11 cellular contexts compared by ENCODE assay signal in the genomic region with DNA sequence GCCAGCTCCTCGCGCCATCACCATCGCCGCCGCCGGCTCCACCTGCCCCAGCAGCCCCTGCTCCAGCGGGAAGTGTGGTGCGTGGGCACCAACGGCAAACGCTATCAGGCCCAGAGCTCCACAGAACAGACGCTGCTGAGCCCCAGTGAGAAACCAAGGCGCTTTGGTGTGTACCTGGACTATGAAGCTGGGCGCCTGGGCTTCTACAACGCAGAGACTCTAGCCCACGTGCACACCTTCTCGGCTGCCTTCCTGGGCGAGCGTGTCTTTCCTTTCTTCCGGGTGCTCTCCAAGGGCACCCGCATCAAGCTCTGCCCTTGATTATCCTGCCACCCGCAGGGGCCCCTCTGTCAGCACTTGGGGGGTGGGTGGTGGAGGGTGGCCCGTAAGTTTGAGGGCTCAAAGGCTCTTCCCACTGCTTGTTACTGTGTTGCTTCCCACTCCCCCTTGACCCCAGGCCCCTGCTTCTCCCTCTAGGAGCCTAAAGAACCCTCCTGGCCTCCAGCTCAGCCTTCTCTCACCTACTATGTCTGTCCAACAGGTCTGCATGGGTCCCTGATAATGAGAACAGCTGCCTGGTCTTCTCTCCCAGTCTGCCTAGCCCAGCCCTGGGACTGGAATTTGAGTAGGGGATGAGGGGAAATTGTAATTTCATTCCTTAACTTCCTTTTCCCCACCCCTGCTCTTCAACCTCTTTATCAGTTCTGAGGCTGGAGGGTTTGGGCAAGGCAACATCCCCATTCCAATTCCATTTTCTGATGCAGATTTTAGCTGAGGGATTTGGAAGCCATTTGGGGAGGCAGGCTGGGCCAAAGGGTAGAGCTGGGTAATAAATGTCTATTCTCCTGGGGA. TPM values are rescaled to one million over a fixed set of nuclear protein-coding genes. Genes with fewer than 3 reads are reported as not detected.
DNase-seq lines count a peak whose midpoint lies in the region; ATAC-seq and TF ChIP-seq lines count a peak whose summit lies in the region.
"Had no signal": no experiment of that assay in that cellular context is flagged by ENCODE, and none has a peak within 500 bp of the region (broad histone marks: within the 10 kb centered on the region; RNA-seq: fewer than 3 reads in every experiment).

No MANE protein-coding gene starts in this region.

- peaks cover 17% of the 10 kb centered on the region for H3K4me1 Mint-ChIP-seq in HFFc6 (ENCODE audit: low read depth)
- H3K4me1 Mint-ChIP-seq in activated naive CD8-positive, alpha-beta T cell treated with anti-CD3 and anti-CD28 coated beads for 36 hours: peaks cover 40% of the 10 kb centered on the region
- peaks cover 22 to 31% of the 10 kb centered on the region in 2 donors for H3K4me1 Mint-ChIP-seq in natural killer cell treated with Interleukin-12 subunit alpha and Interleukin-12 subunit beta and Interleukin-15 and Interleukin-18, amount 100 ng/mL, for 72 hours (ENCODE audit: low read depth in 2 of 2)

- no peaks in the 10 kb centered on the region; the same call in 1 of the 2 replicates for H3K9me3 Mint-ChIP-seq in HFFc6
- H3K9me3 Mint-ChIP-seq in activated naive CD8-positive, alpha-beta T cell treated with anti-CD3 and anti-CD28 coated beads for 36 hours: no peaks in the 10 kb centered on the region
- no peaks in the 10 kb centered on the region for H3K9me3 Mint-ChIP-seq in natural killer cell treated with Interleukin-12 subunit alpha and Interleukin-12 subunit beta and Interleukin-15 and Interleukin-18, amount 100 ng/mL, for 72 hours

- H3K27ac Mint-ChIP-seq in HFFc6: peak overlapping the region; percentile 77
- peak overlapping the region; percentile 77 for H3K27ac Mint-ChIP-seq in activated naive CD8-positive, alpha-beta T cell treated with anti-CD3 and anti-CD28 coated beads for 36 hours
- H3K27ac Mint-ChIP-seq in natural killer cell treated with Interleukin-12 subunit alpha and Interleukin-12 subunit beta and Interleukin-15 and Interleukin-18, amount 100 ng/mL, for 72 hours: peak overlapping the region; percentile 11 to 47

- H3K36me3 Mint-ChIP-seq in HFFc6 (ENCODE audit: low read depth): peaks cover 46% of the 10 kb centered on the region
- peaks cover 43% of the 10 kb centered on the region for H3K36me3 Mint-ChIP-seq in activated naive CD8-positive, alpha-beta T cell treated with anti-CD3 and anti-CD28 coated beads for 36 hours
- H3K36me3 Mint-ChIP-seq in natural killer cell treated with Interleukin-12 subunit alpha and Interleukin-12 subunit beta and Interleukin-15 and Interleukin-18, amount 100 ng/mL, for 72 hours: peaks cover 46% of the 10 kb centered on the region

- ATAC-seq in natural killer cell treated with Interleukin-12 subunit alpha and Interleukin-12 subunit beta and Interleukin-15 and Interleukin-18, amount 100 ng/mL, for 72 hours: peak; percentile 32 to 33
- ATAC-seq in GM21423 (IDR thresholded peaks at IDR 0.05; ENCODE audit: unreplicated experiment): no peak

- H3K4me3 Mint-ChIP-seq in HFFc6: peak overlapping the region; percentile 14; the same call in 1 of the 2 replicates
- peak overlapping the region; percentile 33 for H3K4me3 Mint-ChIP-seq in activated naive CD8-positive, alpha-beta T cell treated with anti-CD3 and anti-CD28 coated beads for 36 hours
- H3K4me3 Mint-ChIP-seq in natural killer cell treated with Interleukin-12 subunit alpha and Interleukin-12 subunit beta and Interleukin-15 and Interleukin-18, amount 100 ng/mL, for 72 hours: no peak overlapping the region

- peaks cover 13% of the 10 kb centered on the region for H3K27me3 Mint-ChIP-seq in HFFc6 (ENCODE audit: insufficient read depth)
- H3K27me3 Mint-ChIP-seq in activated naive CD8-positive, alpha-beta T cell treated with anti-CD3 and anti-CD28 coated beads for 36 hours: peaks cover 7% of the 10 kb centered on the region
- no peaks in the 10 kb centered on the region for H3K27me3 Mint-ChIP-seq in natural killer cell treated with Interleukin-12 subunit alpha and Interleukin-12 subunit beta and Interleukin-15 and Interleukin-18, amount 100 ng/mL, for 72 hours

- no peak for TF ChIP-seq CTCF in HFFc6 (IDR thresholded peaks at IDR 0.05)

- peak; percentile 35 for DNase-seq in Daoy (ENCODE audit: low read depth)
- DNase-seq in HFFc6: no peak
- DNase-seq in activated naive CD8-positive, alpha-beta T cell treated with anti-CD3 and anti-CD28 coated beads for 36 hours: no peak
- DNase-seq in natural killer cell treated with Interleukin-12 subunit alpha and Interleukin-12 subunit beta and Interleukin-15 and Interleukin-18, amount 100 ng/mL, for 72 hours (ENCODE audit: low spot score): peak; percentile 23
- no peak for DNase-seq in NCI-H1048 (lab: John Stamatoyannopoulos, UW)
- DNase-seq in NCI-H2227 (lab: John Stamatoyannopoulos, UW; ENCODE audit: unreplicated experiment): no peak
- DNase-seq: activated CD4-positive, CD25-positive, alpha-beta regulatory T cell treated with anti-CD3 and anti-CD28 coated beads, Interleukin-2, amount 50 U/mL, for 72 hours; NCI-H82; small intestine; stomach had no signal

RNA-seq across cellular contexts. Expression of a gene that starts 9.0 kb away (rescaled TPM):
- 3,901 and 4,257 TPM in 2 replicates for total RNA-seq in Daoy (2014; rRNA removed; shearing (Covaris generic))
- 1,000 to 10,000 TPM; 1,737 to 2,012 (median 1,885) TPM for total RNA-seq in HFFc6 (2021; fragmentation: NEBNext Ultra II Directional; extraction: Animal tissue kit (Norgen Biotek cat#: 25700))
- 1,000 to 10,000 TPM; 2,517 to 2,594 TPM for total RNA-seq in activated naive CD8-positive, alpha-beta T cell treated with anti-CD3 and anti-CD28 coated beads for 36 hours
- total RNA-seq in natural killer cell treated with Interleukin-12 subunit alpha and Interleukin-12 subunit beta and Interleukin-15 and Interleukin-18, amount 100 ng/mL, for 72 hours: 1,000 to 10,000 TPM; 1,525 to 1,671 TPM

RNA-seq across cellular contexts. Expression of a gene that starts 11.6 kb away (rescaled TPM):
- 23.3 and 23.8 TPM in 2 replicates for total RNA-seq in Daoy (2014; rRNA removed; shearing (Covaris generic))
- total RNA-seq in HFFc6 (2021; fragmentation: NEBNext Ultra II Directional; extraction: Animal tissue kit (Norgen Biotek cat#: 25700)): 10 to 100 TPM; 20.3 to 24.0 (median 22.5) TPM
- 10 to 100 TPM; 34.2 to 37.6 TPM for total RNA-seq in activated naive CD8-positive, alpha-beta T cell treated with anti-CD3 and anti-CD28 coated beads for 36 hours
- 10 to 100 TPM; 29.5 to 50.6 TPM for total RNA-seq in natural killer cell treated with Interleukin-12 subunit alpha and Interleukin-12 subunit beta and Interleukin-15 and Interleukin-18, amount 100 ng/mL, for 72 hours

RNA-seq across cellular contexts. Expression of a gene that starts 26.3 kb away (rescaled TPM):
- 1.6 and 2.6 TPM in 2 replicates for total RNA-seq in Daoy (2014; rRNA removed; shearing (Covaris generic))
- 1 to 10 TPM; 5.2 to 6.9 (median 5.6) TPM for total RNA-seq in HFFc6 (2021; fragmentation: NEBNext Ultra II Directional; extraction: Animal tissue kit (Norgen Biotek cat#: 25700))
- total RNA-seq in activated naive CD8-positive, alpha-beta T cell treated with anti-CD3 and anti-CD28 coated beads for 36 hours: 10 to 100 TPM in 1 of 2 experiments, 1 to 10 TPM in 1; 9.6 to 11.2 TPM
- 10 to 100 TPM; 22.3 to 33.2 TPM for total RNA-seq in natural killer cell treated with Interleukin-12 subunit alpha and Interleukin-12 subunit beta and Interleukin-15 and Interleukin-18, amount 100 ng/mL, for 72 hours

RNA-seq across cellular contexts. Expression of a gene that starts 29.7 kb away (rescaled TPM):
- 6.7 and 9.0 TPM in 2 replicates for total RNA-seq in Daoy (2014; rRNA removed; shearing (Covaris generic))
- 1 to 10 TPM; 2.8 to 7.5 (median 5.3) TPM for total RNA-seq in HFFc6 (2021; fragmentation: NEBNext Ultra II Directional; extraction: Animal tissue kit (Norgen Biotek cat#: 25700))
- under 1 TPM; 0.62 to 0.68 TPM for total RNA-seq in activated naive CD8-positive, alpha-beta T cell treated with anti-CD3 and anti-CD28 coated beads for 36 hours
- 1 to 10 TPM in 1 of 2 donors, not detected in 1; 1.3 TPM for total RNA-seq in natural killer cell treated with Interleukin-12 subunit alpha and Interleukin-12 subunit beta and Interleukin-15 and Interleukin-18, amount 100 ng/mL, for 72 hours

Comparison
In these comparisons a context has a peak if more than half of its experiments do, and no peak if none do; other contexts are left out.
1. DNase-seq: peak in Daoy (single experiment) and natural killer cell treated with Interleukin-12 subunit alpha and Interleukin-12 subunit beta and Interleukin-15 and Interleukin-18, amount 100 ng/mL, for 72 hours (single experiment); none in HFFc6 (single experiment), activated naive CD8-positive, alpha-beta T cell treated with anti-CD3 and anti-CD28 coated beads for 36 hours (single experiment), NCI-H1048 (single experiment) and NCI-H2227 (single experiment).
2. Peak in every context shown above with its lines, with median percentiles within 50 percentile points of each other: H3K27ac Mint-ChIP-seq.